Comparison of ENCODE assay signal across 23 cellular contexts in the genomic region with DNA sequence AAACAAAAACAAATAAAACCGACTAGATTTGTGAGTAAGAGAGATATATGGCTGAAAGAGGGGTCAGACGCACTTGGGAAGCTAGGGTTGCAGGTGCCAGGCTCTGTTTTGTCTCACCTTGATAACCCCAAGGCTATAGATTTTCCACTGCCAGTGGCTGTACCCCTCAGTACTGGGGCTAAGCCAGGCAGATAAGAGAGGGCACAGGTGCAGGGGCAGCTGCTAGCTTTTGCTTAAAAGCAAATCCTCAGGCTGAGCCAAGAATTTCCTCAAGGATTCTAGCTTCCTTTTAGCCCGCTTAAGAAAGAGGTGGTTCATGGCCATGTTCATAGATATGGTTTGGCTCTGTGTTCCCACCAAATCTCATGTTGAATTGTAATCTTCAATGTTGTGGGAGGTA.
"Had no signal": no experiment of that assay in that cellular context is flagged by ENCODE, and none has a peak within 500 bp of the region (broad histone marks: within the 10 kb centered on the region; RNA-seq: fewer than 3 reads in every experiment).

No MANE protein-coding gene starts in this region.

- H3K27ac ChIP-seq: gastrocnemius medialis, parathyroid adenoma, psoas muscle, right atrium auricular region, suprapubic skin, tibial artery had no signal

- H3K9ac ChIP-seq: parathyroid adenoma had no signal

- ATAC-seq: activated T-cell treated with anti-CD3 and anti-CD28 coated beads, Interleukin-2, amount 50 U/mL, for 72 hours; gastrocnemius medialis; left ventricle myocardium superior; mucosa of descending colon; psoas muscle; stimulated activated naive B cell treated with anti-CD40 and anti-IgM and Interleukin-4, amounts not matched to agents 10 μg/mL and 1 μg/mL and 100 μg/mL, for 72 hours had no signal

- H3K27me3 ChIP-seq: right atrium auricular region had no signal

- H3K9me3 ChIP-seq: gastrocnemius medialis, mucosa of descending colon, psoas muscle, right atrium auricular region, suprapubic skin, tibial artery had no signal

- H3K36me3 ChIP-seq: gastrocnemius medialis, right atrium auricular region, suprapubic skin, tibial artery had no signal

- H3K4me3 ChIP-seq: gastrocnemius medialis, mucosa of descending colon, psoas muscle, right atrium auricular region, suprapubic skin, tibial artery had no signal

- H2AFZ ChIP-seq: parathyroid adenoma had no signal

- FAIRE-seq: colon, endometrium, islet of Langerhans had no signal

- DNase-seq: activated CD4-positive, alpha-beta T cell treated with anti-CD3 and anti-CD28 coated beads for 4 hours; activated CD4-positive, alpha-beta T cell treated with anti-CD3 and anti-CD28 coated beads, Interleukin-2, amount 50 U/mL, for 4 hours; activated CD4-positive, CD25-positive, alpha-beta regulatory T cell; activated naive CD4-positive, alpha-beta T cell treated with Interleukin-2 at 50 U/mL for 16 hours; activated T-cell treated with anti-CD3 and anti-CD28 coated beads for 4 hours; activated T-cell treated with anti-CD3 and anti-CD28 coated beads, Interleukin-2, amount 50 U/mL, for 72 hours; effector CD8-positive, alpha-beta T cell; gastrocnemius medialis; glutamatergic neuron; left ventricle myocardium superior; mucosa of descending colon; naive B cell; psoas muscle; stimulated activated CD4-positive, alpha-beta T cell treated with anti-CD3 and anti-CD28 coated beads, Interleukin-15, amount 100 ng/mL, for 24 hours; stimulated activated CD4-positive, alpha-beta T cell treated with anti-CD3 and anti-CD28 coated beads, Interleukin-2, amount 100 ng/mL, for 24 hours; stimulated activated naive B cell treated with anti-CD40 and anti-IgM and Interleukin-4, amounts not matched to agents 10 μg/mL and 1 μg/mL and 100 μg/mL, for 72 hours; tibial artery had no signal

- H3K79me2 ChIP-seq: parathyroid adenoma had no signal

- H3K4me1 ChIP-seq: gastrocnemius medialis, parathyroid adenoma, psoas muscle, right atrium auricular region, suprapubic skin, tibial artery had no signal
